ENCODE assay signal across 3 cellular contexts in the genomic region with DNA sequence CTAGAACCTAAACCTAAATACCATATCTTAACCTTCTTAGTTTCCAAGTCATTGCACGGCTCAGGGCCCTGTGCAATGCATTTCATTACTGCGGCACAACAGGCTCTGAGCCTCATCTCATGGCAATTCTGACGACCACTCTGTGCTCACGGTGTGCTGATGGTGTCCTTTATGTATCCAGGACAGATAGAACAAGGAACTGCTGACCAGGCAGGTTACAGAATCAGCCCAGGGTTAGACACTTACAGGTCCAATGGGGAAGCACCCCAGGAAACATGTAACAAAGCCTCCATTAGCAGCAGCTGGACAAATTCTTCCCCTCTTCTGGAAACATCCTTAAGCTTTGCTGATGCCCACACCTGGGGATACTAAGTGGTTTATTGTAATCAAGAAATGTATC.
TF ChIP-seq lines count a peak whose summit lies in the region.

No MANE protein-coding gene starts in this region.

TF ChIP-seq in HepG2, 621 proteins besides CTCF, POLR2A, EP300 and RAD21:
- TF ChIP-seq, protein P1, sequence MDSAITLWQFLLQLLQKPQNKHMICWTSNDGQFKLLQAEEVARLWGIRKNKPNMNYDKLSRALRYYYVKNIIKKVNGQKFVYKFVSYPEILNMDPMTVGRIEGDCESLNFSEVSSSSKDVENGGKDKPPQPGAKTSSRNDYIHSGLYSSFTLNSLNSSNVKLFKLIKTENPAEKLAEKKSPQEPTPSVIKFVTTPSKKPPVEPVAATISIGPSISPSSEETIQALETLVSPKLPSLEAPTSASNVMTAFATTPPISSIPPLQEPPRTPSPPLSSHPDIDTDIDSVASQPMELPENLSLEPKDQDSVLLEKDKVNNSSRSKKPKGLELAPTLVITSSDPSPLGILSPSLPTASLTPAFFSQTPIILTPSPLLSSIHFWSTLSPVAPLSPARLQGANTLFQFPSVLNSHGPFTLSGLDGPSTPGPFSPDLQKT (CRISPR knock-in tag; IDR thresholded peaks at IDR 0.05; ENCODE audit: borderline replicate concordance) = no peak
- TF ChIP-seq MAFF (IDR thresholded peaks at IDR 0.05; ENCODE audit: low read depth, low read length) = peak; percentile 23; the same call in 1 of the 2 replicates
- TF ChIP-seq MAFK (conservative IDR thresholded peaks at IDR 0.05 in 1 of 2, IDR thresholded peaks at IDR 0.05 in 1 of 2; ENCODE audit: low read length in 2 of 2) = peak; percentile 10 to 68; a peak in 2 of 4 replicates
- no peak for TF ChIP-seq PRPF4 (IDR thresholded peaks at IDR 0.05; ENCODE audit: low read depth, low read length, poor library complexity, severe bottlenecking)

TF ChIP-seq in GM23338, 12 proteins besides CTCF, POLR2A, EP300 and RAD21 (continued from another document):
- TF ChIP-seq, protein P2, sequence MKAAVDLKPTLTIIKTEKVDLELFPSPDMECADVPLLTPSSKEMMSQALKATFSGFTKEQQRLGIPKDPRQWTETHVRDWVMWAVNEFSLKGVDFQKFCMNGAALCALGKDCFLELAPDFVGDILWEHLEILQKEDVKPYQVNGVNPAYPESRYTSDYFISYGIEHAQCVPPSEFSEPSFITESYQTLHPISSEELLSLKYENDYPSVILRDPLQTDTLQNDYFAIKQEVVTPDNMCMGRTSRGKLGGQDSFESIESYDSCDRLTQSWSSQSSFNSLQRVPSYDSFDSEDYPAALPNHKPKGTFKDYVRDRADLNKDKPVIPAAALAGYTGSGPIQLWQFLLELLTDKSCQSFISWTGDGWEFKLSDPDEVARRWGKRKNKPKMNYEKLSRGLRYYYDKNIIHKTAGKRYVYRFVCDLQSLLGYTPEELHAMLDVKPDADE (IDR thresholded peaks at IDR 0.05) = no peak
- TF ChIP-seq, protein P3, sequence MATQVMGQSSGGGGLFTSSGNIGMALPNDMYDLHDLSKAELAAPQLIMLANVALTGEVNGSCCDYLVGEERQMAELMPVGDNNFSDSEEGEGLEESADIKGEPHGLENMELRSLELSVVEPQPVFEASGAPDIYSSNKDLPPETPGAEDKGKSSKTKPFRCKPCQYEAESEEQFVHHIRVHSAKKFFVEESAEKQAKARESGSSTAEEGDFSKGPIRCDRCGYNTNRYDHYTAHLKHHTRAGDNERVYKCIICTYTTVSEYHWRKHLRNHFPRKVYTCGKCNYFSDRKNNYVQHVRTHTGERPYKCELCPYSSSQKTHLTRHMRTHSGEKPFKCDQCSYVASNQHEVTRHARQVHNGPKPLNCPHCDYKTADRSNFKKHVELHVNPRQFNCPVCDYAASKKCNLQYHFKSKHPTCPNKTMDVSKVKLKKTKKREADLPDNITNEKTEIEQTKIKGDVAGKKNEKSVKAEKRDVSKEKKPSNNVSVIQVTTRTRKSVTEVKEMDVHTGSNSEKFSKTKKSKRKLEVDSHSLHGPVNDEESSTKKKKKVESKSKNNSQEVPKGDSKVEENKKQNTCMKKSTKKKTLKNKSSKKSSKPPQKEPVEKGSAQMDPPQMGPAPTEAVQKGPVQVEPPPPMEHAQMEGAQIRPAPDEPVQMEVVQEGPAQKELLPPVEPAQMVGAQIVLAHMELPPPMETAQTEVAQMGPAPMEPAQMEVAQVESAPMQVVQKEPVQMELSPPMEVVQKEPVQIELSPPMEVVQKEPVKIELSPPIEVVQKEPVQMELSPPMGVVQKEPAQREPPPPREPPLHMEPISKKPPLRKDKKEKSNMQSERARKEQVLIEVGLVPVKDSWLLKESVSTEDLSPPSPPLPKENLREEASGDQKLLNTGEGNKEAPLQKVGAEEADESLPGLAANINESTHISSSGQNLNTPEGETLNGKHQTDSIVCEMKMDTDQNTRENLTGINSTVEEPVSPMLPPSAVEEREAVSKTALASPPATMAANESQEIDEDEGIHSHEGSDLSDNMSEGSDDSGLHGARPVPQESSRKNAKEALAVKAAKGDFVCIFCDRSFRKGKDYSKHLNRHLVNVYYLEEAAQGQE (IDR thresholded peaks at IDR 0.05; ENCODE audit: unreplicated experiment) = no peak
- TF ChIP-seq ZNF114 (CRISPR knock-in tag; IDR thresholded peaks at IDR 0.05) = no peak

TF ChIP-seq in K562, 482 proteins besides CTCF, POLR2A, EP300 and RAD21 (continued from another document):
- TF ChIP-seq CHD4 (IDR thresholded peaks at IDR 0.05; ENCODE audit: insufficient read depth, insufficient replicate concordance, low read depth, low read length, poor library complexity, severe bottlenecking) (no peak), SMAD3 (CRISPR knock-in tag; conservative IDR thresholded peaks at IDR 0.05) (no peak), PHF20 (IDR thresholded peaks at IDR 0.05; ENCODE audit: partially characterized antibody) (no peak), ZNF212 (CRISPR knock-in tag; IDR thresholded peaks at IDR 0.05) (no peak), ZNF316 (IDR thresholded peaks at IDR 0.05) (peak; percentile 28; the same call in 1 of the 2 replicates)
- TF ChIP-seq, protein P4, sequence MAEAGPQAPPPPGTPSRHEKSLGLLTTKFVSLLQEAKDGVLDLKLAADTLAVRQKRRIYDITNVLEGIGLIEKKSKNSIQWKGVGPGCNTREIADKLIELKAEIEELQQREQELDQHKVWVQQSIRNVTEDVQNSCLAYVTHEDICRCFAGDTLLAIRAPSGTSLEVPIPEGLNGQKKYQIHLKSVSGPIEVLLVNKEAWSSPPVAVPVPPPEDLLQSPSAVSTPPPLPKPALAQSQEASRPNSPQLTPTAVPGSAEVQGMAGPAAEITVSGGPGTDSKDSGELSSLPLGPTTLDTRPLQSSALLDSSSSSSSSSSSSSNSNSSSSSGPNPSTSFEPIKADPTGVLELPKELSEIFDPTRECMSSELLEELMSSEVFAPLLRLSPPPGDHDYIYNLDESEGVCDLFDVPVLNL (CRISPR knock-in tag; IDR thresholded peaks at IDR 0.05; ENCODE audit: low read depth) = no peak
